Comparison of ENCODE assay signal across 35 cellular contexts in genomic region chr12:25587346-25587745, GRCh38. TPM values are rescaled to one million over a fixed set of nuclear protein-coding genes. Genes with fewer than 3 reads are reported as not detected.
"Had no signal": no experiment of that assay in that cellular context is flagged by ENCODE, and none has a peak within 500 bp of the region (broad histone marks: within the 10 kb centered on the region; RNA-seq: fewer than 3 reads in every experiment).

No MANE protein-coding gene starts in this region.

- H3K4me3 Mint-ChIP-seq: activated B cell treated with CpG ODN at 0.5 μM for 24 hours; activated CD4-positive, alpha-beta memory T cell treated with anti-CD3 and anti-CD28 coated beads for 36 hours; activated CD4-positive, alpha-beta T cell treated with anti-CD3 and anti-CD28 coated beads, Interleukin-2, amount 10 ng/mL, durations not matched to agents 24 days and 14 days; activated CD8-positive, alpha-beta T cell treated with anti-CD3 and anti-CD28 coated beads for 36 hours; activated naive CD4-positive, alpha-beta T cell treated with anti-CD3 and anti-CD28 coated beads for 36 hours; activated naive CD8-positive, alpha-beta T cell treated with anti-CD3 and anti-CD28 coated beads for 36 hours; activated T-cell treated with anti-CD3 and anti-CD28 coated beads, Interleukin-2, amount 50 U/mL, for 4 hours; activated T-cell treated with anti-CD3 and anti-CD28 coated beads, Interleukin-2, amount 50 U/mL, for 72 hours; activated T-helper 1 cell treated with anti-CD3 and anti-CD28 coated beads, Interleukin-12 subunit alpha, Interleukin-12 subunit beta, Interleukin-2, Interleukin-4 antibody, amounts not matched to agents 30 ng/mL and 10 ng/mL and 1 ng/mL, durations not matched to agents 14 hours and 24 hours and 36 hours; activated T-helper 17 cell treated with anti-CD3 and anti-CD28 coated beads, Interleukin-2, amount 50 U/mL, for 72 hours; brain; T-helper 1 cell treated with Interleukin-12 subunit alpha and Interleukin-12 subunit beta and Interleukin-4 antibody, amounts not matched to agents 30 μg/mL and 1 μg/mL, for 36 hours; T-helper 2 cell treated with Interferon-gamma antibody and Interleukin-4, amounts not matched to agents 5 μg/mL and 100 μg/mL, for 36 hours had no signal

- H3K9me3 Mint-ChIP-seq: activated B cell treated with CpG ODN at 0.5 μM for 24 hours; activated CD4-positive, alpha-beta memory T cell treated with anti-CD3 and anti-CD28 coated beads for 36 hours had no signal

- H3K27ac ChIP-seq: ascending aorta, VCaP had no signal

- H3K4me1 Mint-ChIP-seq: activated B cell treated with CpG ODN at 0.5 μM for 24 hours; activated T-helper 17 cell treated with anti-CD3 and anti-CD28 coated beads, Interleukin-2, amount 50 U/mL, for 72 hours had no signal

- H3K27me3 ChIP-seq: ascending aorta had no signal

- H3K4me1 ChIP-seq: ascending aorta had no signal

- H3K36me3 ChIP-seq: ascending aorta had no signal

- H3K27me3 Mint-ChIP-seq: activated B cell treated with CpG ODN at 0.5 μM for 24 hours; activated CD4-positive, alpha-beta memory T cell treated with anti-CD3 and anti-CD28 coated beads for 36 hours; activated CD4-positive, alpha-beta T cell treated with anti-CD3 and anti-CD28 coated beads, Interleukin-2, amount 10 ng/mL, durations not matched to agents 24 days and 14 days; activated CD8-positive, alpha-beta T cell treated with anti-CD3 and anti-CD28 coated beads for 36 hours; activated naive CD8-positive, alpha-beta T cell treated with anti-CD3 and anti-CD28 coated beads for 36 hours had no signal

- H3K4me3 ChIP-seq: ascending aorta had no signal

- H3K9me3 ChIP-seq: ascending aorta had no signal

- H3K36me3 Mint-ChIP-seq: activated CD4-positive, alpha-beta memory T cell treated with anti-CD3 and anti-CD28 coated beads for 36 hours; brain had no signal

- H3K27ac Mint-ChIP-seq: activated B cell treated with CpG ODN at 0.5 μM for 24 hours; activated CD4-positive, alpha-beta memory T cell treated with anti-CD3 and anti-CD28 coated beads for 36 hours; activated CD4-positive, alpha-beta T cell treated with anti-CD3 and anti-CD28 coated beads, Interleukin-2, amount 10 ng/mL, durations not matched to agents 24 days and 14 days; activated CD8-positive, alpha-beta T cell treated with anti-CD3 and anti-CD28 coated beads for 36 hours; activated naive CD4-positive, alpha-beta T cell treated with anti-CD3 and anti-CD28 coated beads for 36 hours; activated naive CD4-positive, alpha-beta T cell treated with anti-CD3 and anti-CD28 coated beads, Interleukin-2, amount 50 U/mL, for 72 hours; activated naive CD8-positive, alpha-beta T cell treated with anti-CD3 and anti-CD28 coated beads for 36 hours; activated T-cell treated with anti-CD3 and anti-CD28 coated beads, Interleukin-2, amount 50 U/mL, for 72 hours; activated T-helper 1 cell treated with anti-CD3 and anti-CD28 coated beads, Interleukin-12 subunit alpha, Interleukin-12 subunit beta, Interleukin-2, Interleukin-4 antibody, amounts not matched to agents 30 ng/mL and 10 ng/mL and 1 ng/mL, durations not matched to agents 14 hours and 24 hours and 36 hours; activated T-helper 17 cell treated with anti-CD3 and anti-CD28 coated beads, Interleukin-2, amount 50 U/mL, for 72 hours; brain; T-helper 1 cell treated with Interleukin-12 subunit alpha and Interleukin-12 subunit beta and Interleukin-4 antibody, amounts not matched to agents 30 μg/mL and 1 μg/mL, for 36 hours; T-helper 2 cell treated with Interferon-gamma antibody and Interleukin-4, amounts not matched to agents 5 μg/mL and 100 μg/mL, for 36 hours had no signal

- FAIRE-seq: TTC549 had no signal

- DNase-seq: activated B cell treated with CpG ODN at 0.5 μM for 24 hours; activated CD4-positive, alpha-beta memory T cell treated with anti-CD3 and anti-CD28 coated beads for 36 hours; activated CD4-positive, alpha-beta T cell treated with anti-CD3 and anti-CD28 coated beads for 4 hours; activated CD4-positive, alpha-beta T cell treated with anti-CD3 and anti-CD28 coated beads, Interleukin-2, amount 10 ng/mL, durations not matched to agents 24 days and 14 days; activated CD4-positive, alpha-beta T cell treated with anti-CD3 and anti-CD28 coated beads, Interleukin-2, amount 50 U/mL, for 1 hour; activated CD4-positive, alpha-beta T cell treated with anti-CD3 and anti-CD28 coated beads, Interleukin-2, amount 50 U/mL, for 4 hours; activated CD4-positive, CD25-positive, alpha-beta regulatory T cell treated with anti-CD3 and anti-CD28 coated beads, Interleukin-2, amount 50 U/mL, for 72 hours; activated CD8-positive, alpha-beta memory T cell treated with anti-CD3 and anti-CD28 coated beads, Interleukin-2, amount 50 U/mL, for 4 hours; activated CD8-positive, alpha-beta T cell treated with anti-CD3 and anti-CD28 coated beads for 36 hours; activated effector memory CD4-positive, alpha-beta T cell treated with anti-CD3 and anti-CD28 coated beads, Interleukin-2, amount 50 U/mL, for 16 hours; activated gamma-delta T cell treated with Interleukin-2 at 50 U/mL for 16 hours; activated naive CD4-positive, alpha-beta T cell; activated naive CD4-positive, alpha-beta T cell treated with anti-CD3 and anti-CD28 coated beads for 36 hours; activated naive CD4-positive, alpha-beta T cell treated with anti-CD3 and anti-CD28 coated beads, Interleukin-2, amount 50 U/mL, for 16 hours; activated naive CD8-positive, alpha-beta T cell treated with anti-CD3 and anti-CD28 coated beads for 36 hours; activated T-cell treated with anti-CD3 and anti-CD28 coated beads for 4 hours; activated T-cell treated with anti-CD3 and anti-CD28 coated beads, Interleukin-2, amount 50 U/mL, for 1 hour; activated T-cell treated with anti-CD3 and anti-CD28 coated beads, Interleukin-2, amount 50 U/mL, for 4 hours; activated T-cell treated with anti-CD3 and anti-CD28 coated beads, Interleukin-2, amount 50 U/mL, for 72 hours; amygdala; anterior cingulate cortex; central memory CD4-positive, alpha-beta T cell; T-helper 1 cell; T-helper 2 cell; T-helper 9 cell had no signal

RNA-seq across cellular contexts. Expression of gene LMNTD1, which starts 34.3 kb away (rescaled TPM):
- total RNA-seq: activated B cell treated with CpG ODN at 0.5 μM for 24 hours; activated CD4-positive, alpha-beta memory T cell treated with anti-CD3 and anti-CD28 coated beads for 36 hours; activated CD4-positive, alpha-beta T cell treated with anti-CD3 and anti-CD28 coated beads, Interleukin-2, amount 10 ng/mL, durations not matched to agents 24 days and 14 days; activated CD8-positive, alpha-beta memory T cell treated with anti-CD3 and anti-CD28 coated beads for 36 hours; activated CD8-positive, alpha-beta T cell treated with anti-CD3 and anti-CD28 coated beads for 36 hours; activated naive CD4-positive, alpha-beta T cell treated with anti-CD3 and anti-CD28 coated beads for 36 hours; activated naive CD4-positive, alpha-beta T cell treated with anti-CD3 and anti-CD28 coated beads, Interleukin-2, amount 50 U/mL, for 72 hours; activated naive CD8-positive, alpha-beta T cell treated with anti-CD3 and anti-CD28 coated beads for 36 hours; activated T-cell treated with anti-CD3 and anti-CD28 coated beads, Interleukin-2, amount 50 U/mL, for 4 hours; activated T-cell treated with anti-CD3 and anti-CD28 coated beads, Interleukin-2, amount 50 U/mL, for 72 hours; activated T-helper 1 cell treated with anti-CD3 and anti-CD28 coated beads, Interleukin-12 subunit alpha, Interleukin-12 subunit beta, Interleukin-2, Interleukin-4 antibody, amounts not matched to agents 30 ng/mL and 10 ng/mL and 1 ng/mL, durations not matched to agents 14 hours and 24 hours and 36 hours; activated T-helper 17 cell treated with anti-CD3 and anti-CD28 coated beads, Interleukin-2, amount 50 U/mL, for 72 hours; ascending aorta had no signal
